8 cellular contexts compared by ENCODE assay signal in the genomic region with DNA sequence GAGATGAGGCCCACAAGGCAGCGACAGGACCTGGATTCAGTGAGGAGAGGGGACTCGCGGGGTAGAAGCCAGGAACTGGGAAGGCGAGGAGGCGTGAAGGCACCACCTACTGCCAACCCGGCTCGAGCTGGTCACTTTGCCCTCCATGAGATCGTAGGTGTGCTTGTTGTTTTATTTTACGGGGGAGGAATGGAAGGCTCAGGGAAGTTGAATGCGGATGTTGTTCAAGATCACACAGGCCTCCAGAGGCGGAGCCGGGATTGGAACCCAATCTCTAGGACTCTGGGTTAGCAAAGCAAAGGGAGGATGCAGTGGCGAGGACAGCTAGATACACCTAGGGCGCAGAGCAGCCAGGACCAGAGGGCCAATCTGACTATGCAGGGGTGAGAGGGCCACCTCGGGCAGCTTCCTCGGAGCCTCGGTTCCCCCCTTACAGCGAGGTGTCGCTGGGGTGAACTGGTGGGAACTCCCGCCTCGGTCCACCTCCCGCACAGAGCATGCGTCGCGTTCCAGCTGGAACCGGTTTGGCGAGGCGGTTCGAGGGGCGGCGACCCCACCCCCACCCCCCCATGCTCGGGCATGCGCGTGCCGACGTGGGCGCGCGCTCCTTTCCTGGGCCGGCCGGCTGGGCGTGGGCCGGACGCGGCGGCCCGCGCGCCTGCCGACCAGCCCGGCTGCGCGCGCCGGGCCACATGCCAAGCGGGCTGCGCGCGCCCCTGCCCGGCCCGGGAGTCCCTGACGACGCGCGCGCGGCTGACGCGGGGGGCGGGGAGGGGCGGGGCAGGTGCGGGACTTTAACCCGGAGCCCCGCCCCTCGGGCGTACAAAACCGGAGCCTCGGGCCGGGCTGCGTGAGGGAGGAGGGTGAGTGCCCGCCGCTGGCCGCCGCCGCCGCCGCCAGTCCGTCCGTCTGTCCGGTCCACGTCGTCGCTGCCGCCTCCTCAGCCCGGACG.
DNase-seq lines count a peak whose midpoint lies in the region; ATAC-seq and TF ChIP-seq lines count a peak whose summit lies in the region.

No MANE protein-coding gene starts in this region.

- no peaks in the 10 kb centered on the region for H3K27me3 ChIP-seq in liver (ENCODE audit: control insufficient read depth in 4 of 4, insufficient read depth in 4 of 4, low read length in 3 of 4)

- WGBS in liver, result 8% methylated on average over 95 of the region's 96 CpGs

- H3K27ac ChIP-seq in liver (ENCODE audit: low read depth in 1 of 2, low read length in 2 of 2), result peak overlapping the region; percentile 85 to 86

- H3K36me3 ChIP-seq in liver (ENCODE audit: control insufficient read depth in 4 of 4, insufficient read depth in 3 of 4, low read depth in 1 of 4, low read length in 3 of 4), result no peaks in the 10 kb centered on the region

- TF ChIP-seq CTCF in liver (IDR thresholded peaks at IDR 0.05; ENCODE audit: low read depth, low read length, missing input control), result no peak

- H3K9ac ChIP-seq in liver (ENCODE audit: low read depth in 1 of 2, low read length in 2 of 2), result peak overlapping the region; percentile 17 to 55

- H3K9me3 ChIP-seq in liver (ENCODE audit: control insufficient read depth in 4 of 4, low read length in 3 of 4), result no peaks in the 10 kb centered on the region

- ATAC-seq in GM19328 (IDR thresholded peaks at IDR 0.05; ENCODE audit: unreplicated experiment), result peak; percentile 62
- peak; percentile 46 for ATAC-seq in HG03460 (IDR thresholded peaks at IDR 0.05; ENCODE audit: unreplicated experiment)

- DNase-seq in C1 segment of cervical spinal cord (lab: John Stamatoyannopoulos, UW) (peak; percentile 76 to 98 (median 94)), NCI-H526 (lab: John Stamatoyannopoulos, UW) (peak; percentile 82 to 99), dedifferentiated amniotic fluid mesenchymal stem cell (ENCODE audit: extremely low spot score) (peak; percentile 84)
- peak; percentile 79 to 81 for DNase-seq in activated CD4-positive, alpha-beta T cell treated with anti-CD3 and anti-CD28 coated beads, Interleukin-2, amount 50 U/mL, for 24 hours (ENCODE audit: low read depth in 1 of 2, low spot score in 1 of 2)
- DNase-seq in stimulated activated CD4-positive, alpha-beta T cell treated with anti-CD3 and anti-CD28 coated beads, Interleukin-2, amount 100 ng/mL, for 48 hours, result peak; percentile 83 to 84

- peaks cover 2 to 33% (median 22%) of the 10 kb centered on the region in 4 donors for H3K4me1 ChIP-seq in liver (ENCODE audit: control insufficient read depth in 4 of 4, insufficient read depth in 4 of 4, low read length in 3 of 4)

- no peak for TF ChIP-seq RAD21 in liver (IDR thresholded peaks at IDR 0.05)

- H3K4me3 ChIP-seq in liver (ENCODE audit: low read depth in 1 of 3, low read length in 3 of 3), result peak overlapping the region in 2 of 3 donors; percentile 33 to 69

TF ChIP-seq in liver, 16 proteins besides CTCF, POLR2A, EP300 and RAD21:
- TF ChIP-seq, protein P1, sequence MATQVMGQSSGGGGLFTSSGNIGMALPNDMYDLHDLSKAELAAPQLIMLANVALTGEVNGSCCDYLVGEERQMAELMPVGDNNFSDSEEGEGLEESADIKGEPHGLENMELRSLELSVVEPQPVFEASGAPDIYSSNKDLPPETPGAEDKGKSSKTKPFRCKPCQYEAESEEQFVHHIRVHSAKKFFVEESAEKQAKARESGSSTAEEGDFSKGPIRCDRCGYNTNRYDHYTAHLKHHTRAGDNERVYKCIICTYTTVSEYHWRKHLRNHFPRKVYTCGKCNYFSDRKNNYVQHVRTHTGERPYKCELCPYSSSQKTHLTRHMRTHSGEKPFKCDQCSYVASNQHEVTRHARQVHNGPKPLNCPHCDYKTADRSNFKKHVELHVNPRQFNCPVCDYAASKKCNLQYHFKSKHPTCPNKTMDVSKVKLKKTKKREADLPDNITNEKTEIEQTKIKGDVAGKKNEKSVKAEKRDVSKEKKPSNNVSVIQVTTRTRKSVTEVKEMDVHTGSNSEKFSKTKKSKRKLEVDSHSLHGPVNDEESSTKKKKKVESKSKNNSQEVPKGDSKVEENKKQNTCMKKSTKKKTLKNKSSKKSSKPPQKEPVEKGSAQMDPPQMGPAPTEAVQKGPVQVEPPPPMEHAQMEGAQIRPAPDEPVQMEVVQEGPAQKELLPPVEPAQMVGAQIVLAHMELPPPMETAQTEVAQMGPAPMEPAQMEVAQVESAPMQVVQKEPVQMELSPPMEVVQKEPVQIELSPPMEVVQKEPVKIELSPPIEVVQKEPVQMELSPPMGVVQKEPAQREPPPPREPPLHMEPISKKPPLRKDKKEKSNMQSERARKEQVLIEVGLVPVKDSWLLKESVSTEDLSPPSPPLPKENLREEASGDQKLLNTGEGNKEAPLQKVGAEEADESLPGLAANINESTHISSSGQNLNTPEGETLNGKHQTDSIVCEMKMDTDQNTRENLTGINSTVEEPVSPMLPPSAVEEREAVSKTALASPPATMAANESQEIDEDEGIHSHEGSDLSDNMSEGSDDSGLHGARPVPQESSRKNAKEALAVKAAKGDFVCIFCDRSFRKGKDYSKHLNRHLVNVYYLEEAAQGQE (IDR thresholded peaks at IDR 0.05), result peak; percentile 80
- no peak for TF ChIP-seq HNF4G (IDR thresholded peaks at IDR 0.05)
- TF ChIP-seq, protein P2, sequence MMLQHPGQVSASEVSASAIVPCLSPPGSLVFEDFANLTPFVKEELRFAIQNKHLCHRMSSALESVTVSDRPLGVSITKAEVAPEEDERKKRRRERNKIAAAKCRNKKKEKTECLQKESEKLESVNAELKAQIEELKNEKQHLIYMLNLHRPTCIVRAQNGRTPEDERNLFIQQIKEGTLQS (IDR thresholded peaks at IDR 0.05), result no peak
- peak; percentile 47 to 65 for TF ChIP-seq RXRA (IDR thresholded peaks at IDR 0.05)
- no peak for TF ChIP-seq FOXA2 (IDR thresholded peaks at IDR 0.05)
- TF ChIP-seq HNF4A (conservative IDR thresholded peaks at IDR 0.05), result peak in 1 of 2 donors; percentile 20
- no peak for TF ChIP-seq GABPA (IDR thresholded peaks at IDR 0.05 in 1 of 2, conservative IDR thresholded peaks at IDR 0.05 in 1 of 2)
- TF ChIP-seq NR2F2 (IDR thresholded peaks at IDR 0.05), result peak; percentile 36
- TF ChIP-seq FOXA1 (IDR thresholded peaks at IDR 0.05), result no peak
- TF ChIP-seq, protein P3, sequence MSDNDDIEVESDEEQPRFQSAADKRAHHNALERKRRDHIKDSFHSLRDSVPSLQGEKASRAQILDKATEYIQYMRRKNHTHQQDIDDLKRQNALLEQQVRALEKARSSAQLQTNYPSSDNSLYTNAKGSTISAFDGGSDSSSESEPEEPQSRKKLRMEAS (IDR thresholded peaks at IDR 0.05), result peak; percentile 91
- no peak for TF ChIP-seq EGR1 (IDR thresholded peaks at IDR 0.05; ENCODE audit: low read depth in 2 of 2)
- no peak for TF ChIP-seq TAF1 (conservative IDR thresholded peaks at IDR 0.05)
- TF ChIP-seq, protein P4, sequence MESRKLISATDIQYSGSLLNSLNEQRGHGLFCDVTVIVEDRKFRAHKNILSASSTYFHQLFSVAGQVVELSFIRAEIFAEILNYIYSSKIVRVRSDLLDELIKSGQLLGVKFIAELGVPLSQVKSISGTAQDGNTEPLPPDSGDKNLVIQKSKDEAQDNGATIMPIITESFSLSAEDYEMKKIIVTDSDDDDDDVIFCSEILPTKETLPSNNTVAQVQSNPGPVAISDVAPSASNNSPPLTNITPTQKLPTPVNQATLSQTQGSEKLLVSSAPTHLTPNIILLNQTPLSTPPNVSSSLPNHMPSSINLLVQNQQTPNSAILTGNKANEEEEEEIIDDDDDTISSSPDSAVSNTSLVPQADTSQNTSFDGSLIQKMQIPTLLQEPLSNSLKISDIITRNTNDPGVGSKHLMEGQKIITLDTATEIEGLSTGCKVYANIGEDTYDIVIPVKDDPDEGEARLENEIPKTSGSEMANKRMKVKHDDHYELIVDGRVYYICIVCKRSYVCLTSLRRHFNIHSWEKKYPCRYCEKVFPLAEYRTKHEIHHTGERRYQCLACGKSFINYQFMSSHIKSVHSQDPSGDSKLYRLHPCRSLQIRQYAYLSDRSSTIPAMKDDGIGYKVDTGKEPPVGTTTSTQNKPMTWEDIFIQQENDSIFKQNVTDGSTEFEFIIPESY (IDR thresholded peaks at IDR 0.05), result no peak
- peak; percentile 36 for TF ChIP-seq YY1 (IDR thresholded peaks at IDR 0.05)
- no peak for TF ChIP-seq JUND (IDR thresholded peaks at IDR 0.05)
- peak; percentile 55 for TF ChIP-seq SP1 (IDR thresholded peaks at IDR 0.05)
TF ChIP-seq in liver: peak in this region for 7.

Comparison
In these comparisons a context has a peak if more than half of its experiments do, and no peak if none do; other contexts are left out.
1. Peak in every context shown above with its lines: DNase-seq, ATAC-seq, H3K4me3 ChIP-seq and H3K27ac ChIP-seq.